ENCODE assay signal across 8 cellular contexts in genomic region chr12:51392556-51393237, GRCh38. TPM values are rescaled to one million over a fixed set of nuclear protein-coding genes. Genes with fewer than 3 reads are reported as not detected.
DNase-seq lines count a peak whose midpoint lies in the region; ATAC-seq lines count a peak whose summit lies in the region.

No MANE protein-coding gene starts in this region.

- no peaks in the 10 kb centered on the region for H3K36me3 ChIP-seq in ACC112 (ENCODE audit: insufficient read depth, low read length)
- H3K36me3 ChIP-seq in KOPT-K1 (ENCODE audit: insufficient read depth, low read length) = no peaks in the 10 kb centered on the region

- H3K9me3 ChIP-seq in KOPT-K1 (ENCODE audit: insufficient read depth, low read length, poor library complexity, severe bottlenecking) (no peaks in the 10 kb centered on the region), mononuclear cell (ENCODE audit: low read depth, low read length) (no peaks in the 10 kb centered on the region)

- H3K27ac ChIP-seq in ACC112 (ENCODE audit: low read depth, low read length) = no peak overlapping the region
- H3K27ac ChIP-seq in KOPT-K1 (ENCODE audit: low read depth, low read length, poor library complexity, severe bottlenecking) = peak overlapping the region; percentile 65

- peak overlapping the region; percentile 12 for H2AFZ ChIP-seq in ACC112 (ENCODE audit: low read length, unreplicated experiment)

- ATAC-seq in GM18498 (IDR thresholded peaks at IDR 0.05; ENCODE audit: unreplicated experiment) = peak; percentile 36
- no peak for ATAC-seq in HG03521 (IDR thresholded peaks at IDR 0.05; ENCODE audit: unreplicated experiment)
- ATAC-seq in GM21576 (IDR thresholded peaks at IDR 0.05; ENCODE audit: unreplicated experiment) = no peak

- DNase-seq in T47D (ENCODE audit: low read depth in 1 of 2, low spot score in 1 of 2) (peak; percentile 54 to 63), NCI-H526 treated with DMSO at 0.1 percent for 48 hours (lab: John Stamatoyannopoulos, UW) (no peak)

- in situ Hi-C loops in T47D (cut with HindIII; ENCODE audit: low pct_unique_long_range_greater_than_20kb, low sequenced_read_pairs) = no loop called here

- H3K4me3 ChIP-seq in ACC112 (ENCODE audit: low read depth, low read length) (no peak overlapping the region; the same call in 1 of the 2 replicates), mononuclear cell (ENCODE audit: low read length) (peak overlapping the region; percentile 24)

- H3K4me1 ChIP-seq in ACC112 (ENCODE audit: control insufficient read depth, insufficient read depth, low read length, unreplicated experiment) = peaks cover 12% of the 10 kb centered on the region
- H3K4me1 ChIP-seq in mononuclear cell (ENCODE audit: insufficient read depth, low read length) = peaks cover 81% of the 10 kb centered on the region

- no peaks in the 10 kb centered on the region for H3K79me2 ChIP-seq in ACC112 (ENCODE audit: control insufficient read depth, insufficient read depth, low read length, unreplicated experiment)

- H3K27me3 ChIP-seq in ACC112 (ENCODE audit: insufficient read depth, low read length) (peaks cover 10% of the 10 kb centered on the region; the same call in 1 of the 2 replicates), mononuclear cell (ENCODE audit: insufficient read depth, low read length) (no peaks in the 10 kb centered on the region)

RNA-seq across cellular contexts. Expression of gene GALNT6, which starts 1.5 kb away (rescaled TPM):
- 11.3 TPM for total RNA-seq in mononuclear cell

RNA-seq across cellular contexts. Expression of gene SLC4A8, which starts 31.9 kb away (rescaled TPM):
- 3.3 TPM for total RNA-seq in mononuclear cell

RNA-seq across cellular contexts. Expression of gene CELA1, which starts 46.2 kb away (rescaled TPM):
- total RNA-seq in mononuclear cell = not detected
